Comparison of ENCODE assay signal across 30 cellular contexts in genomic region chrX:30793767-30794103, GRCh38.
"Had no signal": no experiment of that assay in that cellular context is flagged by ENCODE, and none has a peak within 500 bp of the region (broad histone marks: within the 10 kb centered on the region; RNA-seq: fewer than 3 reads in every experiment).

No MANE protein-coding gene starts in this region.

- H3K36me3 ChIP-seq: ascending aorta, breast epithelium, esophagus muscularis mucosa, gastrocnemius medialis had no signal

- H3K27ac Mint-ChIP-seq: activated CD4-positive, alpha-beta memory T cell treated with anti-CD3 and anti-CD28 coated beads, Interleukin-2, amount 10 ng/mL, durations not matched to agents 7 days and 5 days; activated CD4-positive, alpha-beta T cell treated with anti-CD3 and anti-CD28 coated beads for 36 hours; activated CD4-positive, alpha-beta T cell treated with anti-CD3 and anti-CD28 coated beads, Interleukin-2, amount 10 ng/mL, durations not matched to agents 24 days and 14 days; activated naive CD4-positive, alpha-beta T cell treated with anti-CD3 and anti-CD28 coated beads, Interleukin-2, amount 10 ng/mL, durations not matched to agents 7 days and 5 days; activated naive CD4-positive, alpha-beta T cell treated with anti-CD3 and anti-CD28 coated beads, Interleukin-2, amount 50 U/mL, for 72 hours; activated naive CD8-positive, alpha-beta T cell treated with anti-CD3 and anti-CD28 coated beads, Interleukin-2, amount 10 ng/mL, durations not matched to agents 7 days and 5 days; activated T-cell treated with anti-CD3 and anti-CD28 coated beads, Interleukin-2, amount 50 U/mL, for 24 hours; activated T-cell treated with anti-CD3 and anti-CD28 coated beads, Interleukin-2, amount 50 U/mL, for 72 hours; brain; dendritic cell treated with granulocyte-macrophage colony-stimulating factor and Interleukin-4, amounts not matched to agents 40 ng/mL and 50 ng/mL, for 4 days; effector memory CD8-positive, alpha-beta T cell; T-helper 17 cell; T-helper 2 cell treated with Interferon-gamma antibody and Interleukin-4, amounts not matched to agents 5 μg/mL and 100 μg/mL, for 36 hours had no signal

- H3K27ac ChIP-seq: ascending aorta, breast epithelium, coronary artery, esophagus muscularis mucosa, foreskin keratinocyte, gastrocnemius medialis had no signal

- H3K36me3 Mint-ChIP-seq: activated naive CD4-positive, alpha-beta T cell treated with anti-CD3 and anti-CD28 coated beads, Interleukin-2, amount 10 ng/mL, durations not matched to agents 7 days and 5 days; activated naive CD4-positive, alpha-beta T cell treated with anti-CD3 and anti-CD28 coated beads, Interleukin-2, amount 50 U/mL, for 72 hours; activated naive CD8-positive, alpha-beta T cell treated with anti-CD3 and anti-CD28 coated beads, Interleukin-2, amount 10 ng/mL, durations not matched to agents 7 days and 5 days; brain had no signal

- H3K9me3 ChIP-seq: ascending aorta, gastrocnemius medialis had no signal

- H3K27me3 ChIP-seq: ascending aorta, breast epithelium, esophagus muscularis mucosa, foreskin keratinocyte, gastrocnemius medialis had no signal

- ATAC-seq: activated CD4-positive, alpha-beta T cell treated with anti-CD3 and anti-CD28 coated beads for 36 hours; activated naive CD4-positive, alpha-beta T cell treated with anti-CD3 and anti-CD28 coated beads, Interleukin-2, amount 50 U/mL, for 72 hours; activated T-cell treated with anti-CD3 and anti-CD28 coated beads, Interleukin-2, amount 50 U/mL, for 72 hours; effector memory CD8-positive, alpha-beta T cell; foreskin keratinocyte; gastrocnemius medialis; T-helper 17 cell had no signal

- H3K4me3 Mint-ChIP-seq: activated CD4-positive, alpha-beta memory T cell treated with anti-CD3 and anti-CD28 coated beads, Interleukin-2, amount 10 ng/mL, durations not matched to agents 7 days and 5 days; activated CD4-positive, alpha-beta T cell treated with anti-CD3 and anti-CD28 coated beads for 36 hours; activated CD4-positive, alpha-beta T cell treated with anti-CD3 and anti-CD28 coated beads, Interleukin-2, amount 10 ng/mL, durations not matched to agents 24 days and 14 days; activated naive CD4-positive, alpha-beta T cell treated with anti-CD3 and anti-CD28 coated beads, Interleukin-2, amount 10 ng/mL, durations not matched to agents 7 days and 5 days; activated naive CD8-positive, alpha-beta T cell treated with anti-CD3 and anti-CD28 coated beads, Interleukin-2, amount 10 ng/mL, durations not matched to agents 7 days and 5 days; activated T-cell treated with anti-CD3 and anti-CD28 coated beads, Interleukin-2, amount 50 U/mL, for 24 hours; activated T-cell treated with anti-CD3 and anti-CD28 coated beads, Interleukin-2, amount 50 U/mL, for 72 hours; brain; central memory CD8-positive, alpha-beta T cell; dendritic cell treated with granulocyte-macrophage colony-stimulating factor and Interleukin-4, amounts not matched to agents 40 ng/mL and 50 ng/mL, for 4 days; effector memory CD8-positive, alpha-beta T cell; T-helper 17 cell; T-helper 2 cell treated with Interferon-gamma antibody and Interleukin-4, amounts not matched to agents 5 μg/mL and 100 μg/mL, for 36 hours had no signal

- H3K9me3 Mint-ChIP-seq: activated CD4-positive, alpha-beta memory T cell treated with anti-CD3 and anti-CD28 coated beads, Interleukin-2, amount 10 ng/mL, durations not matched to agents 7 days and 5 days; activated CD4-positive, alpha-beta T cell treated with anti-CD3 and anti-CD28 coated beads, Interleukin-2, amount 10 ng/mL, durations not matched to agents 24 days and 14 days; activated naive CD4-positive, alpha-beta T cell treated with anti-CD3 and anti-CD28 coated beads, Interleukin-2, amount 10 ng/mL, durations not matched to agents 7 days and 5 days; activated T-cell treated with anti-CD3 and anti-CD28 coated beads, Interleukin-2, amount 50 U/mL, for 24 hours had no signal

- H3K4me3 ChIP-seq: ascending aorta, breast epithelium, coronary artery, esophagus muscularis mucosa, gastrocnemius medialis had no signal

- H3K27me3 Mint-ChIP-seq: activated CD4-positive, alpha-beta memory T cell treated with anti-CD3 and anti-CD28 coated beads, Interleukin-2, amount 10 ng/mL, durations not matched to agents 7 days and 5 days; activated CD4-positive, alpha-beta T cell treated with anti-CD3 and anti-CD28 coated beads for 36 hours; activated CD4-positive, alpha-beta T cell treated with anti-CD3 and anti-CD28 coated beads, Interleukin-2, amount 10 ng/mL, durations not matched to agents 24 days and 14 days; activated naive CD4-positive, alpha-beta T cell treated with anti-CD3 and anti-CD28 coated beads, Interleukin-2, amount 10 ng/mL, durations not matched to agents 7 days and 5 days; activated naive CD8-positive, alpha-beta T cell treated with anti-CD3 and anti-CD28 coated beads, Interleukin-2, amount 10 ng/mL, durations not matched to agents 7 days and 5 days; activated T-cell treated with anti-CD3 and anti-CD28 coated beads, Interleukin-2, amount 50 U/mL, for 24 hours; central memory CD8-positive, alpha-beta T cell; dendritic cell treated with granulocyte-macrophage colony-stimulating factor and Interleukin-4, amounts not matched to agents 40 ng/mL and 50 ng/mL, for 4 days; effector memory CD8-positive, alpha-beta T cell; T-helper 17 cell had no signal

- H3K4me1 Mint-ChIP-seq: activated CD4-positive, alpha-beta memory T cell treated with anti-CD3 and anti-CD28 coated beads, Interleukin-2, amount 10 ng/mL, durations not matched to agents 7 days and 5 days; activated CD4-positive, alpha-beta T cell treated with anti-CD3 and anti-CD28 coated beads for 36 hours; activated CD4-positive, alpha-beta T cell treated with anti-CD3 and anti-CD28 coated beads, Interleukin-2, amount 10 ng/mL, durations not matched to agents 24 days and 14 days; activated naive CD4-positive, alpha-beta T cell treated with anti-CD3 and anti-CD28 coated beads, Interleukin-2, amount 10 ng/mL, durations not matched to agents 7 days and 5 days; activated naive CD8-positive, alpha-beta T cell treated with anti-CD3 and anti-CD28 coated beads, Interleukin-2, amount 10 ng/mL, durations not matched to agents 7 days and 5 days; brain; central memory CD8-positive, alpha-beta T cell; T-helper 17 cell had no signal

- DNase-seq: activated CD4-positive, alpha-beta memory T cell treated with anti-CD3 and anti-CD28 coated beads, Interleukin-2, amount 10 ng/mL, durations not matched to agents 7 days and 5 days; activated CD4-positive, alpha-beta T cell treated with anti-CD3 and anti-CD28 coated beads for 36 hours; activated CD4-positive, alpha-beta T cell treated with anti-CD3 and anti-CD28 coated beads, Interleukin-2, amount 10 ng/mL, durations not matched to agents 24 days and 14 days; activated CD4-positive, CD25-positive, alpha-beta regulatory T cell; activated CD4-positive, CD25-positive, alpha-beta regulatory T cell treated with anti-CD3 and anti-CD28 coated beads, Interleukin-2, amount 50 U/mL, for 72 hours; activated CD8-positive, alpha-beta memory T cell treated with anti-CD3 and anti-CD28 coated beads, Interleukin-2, amount 50 U/mL, for 48 hours; activated gamma-delta T cell; activated naive CD4-positive, alpha-beta T cell; activated naive CD4-positive, alpha-beta T cell treated with anti-CD3 and anti-CD28 coated beads, Interleukin-2, amount 10 ng/mL, durations not matched to agents 7 days and 5 days; activated naive CD8-positive, alpha-beta T cell treated with anti-CD3 and anti-CD28 coated beads, Interleukin-2, amount 10 ng/mL, durations not matched to agents 7 days and 5 days; activated T-cell treated with anti-CD3 and anti-CD28 coated beads for 4 hours; activated T-cell treated with anti-CD3 and anti-CD28 coated beads, Interleukin-2, amount 50 U/mL, for 24 hours; activated T-cell treated with anti-CD3 and anti-CD28 coated beads, Interleukin-2, amount 50 U/mL, for 72 hours; effector CD4-positive, alpha-beta T cell; effector memory CD8-positive, alpha-beta T cell; erythroblast; gastrocnemius medialis; T-helper 1 cell; T-helper 17 cell; T1000 had no signal

- H3K4me1 ChIP-seq: ascending aorta, breast epithelium, esophagus muscularis mucosa, foreskin keratinocyte, gastrocnemius medialis had no signal
